Comparison of ENCODE assay signal across 8 cellular contexts in genomic region chr9:22469928-22470544, GRCh38. TPM values are rescaled to one million over a fixed set of nuclear protein-coding genes. Genes with fewer than 3 reads are reported as not detected.
DNase-seq lines count a peak whose midpoint lies in the region; ATAC-seq and TF ChIP-seq lines count a peak whose summit lies in the region.

No MANE protein-coding gene starts in this region.

- no peaks in the 10 kb centered on the region for H3K9me3 ChIP-seq in Peyer's patch

- no peak overlapping the region for H3K27ac ChIP-seq in Peyer's patch

- H3K4me3 ChIP-seq in Peyer's patch (no peak overlapping the region), fibroblast of villous mesenchyme (ENCODE audit: low read depth, low read length) (no peak overlapping the region), skeletal muscle cell (ENCODE audit: low read depth, low read length) (no peak overlapping the region)

- TF ChIP-seq POLR2A in Peyer's patch (IDR thresholded peaks at IDR 0.05), result no peak

- peak in 4 of 6 experiments; percentile 37 to 46 (median 40) for TF ChIP-seq CTCF in Peyer's patch (IDR thresholded peaks at IDR 0.05)
- peak; percentile 73 for TF ChIP-seq CTCF in fibroblast of villous mesenchyme (IDR thresholded peaks at IDR 0.05; ENCODE audit: insufficient read depth, low read depth, low read length)

- no peaks in the 10 kb centered on the region for H3K27me3 ChIP-seq in Peyer's patch

- no peaks in the 10 kb centered on the region for H3K36me3 ChIP-seq in Peyer's patch

- peak; percentile 78 for ATAC-seq in GM21390 (IDR thresholded peaks at IDR 0.05; ENCODE audit: unreplicated experiment)

- no peaks in the 10 kb centered on the region for H3K4me1 ChIP-seq in Peyer's patch

- DNase-seq in EL, result peak; percentile 49
- peak; percentile 59 for DNase-seq in HT1080 (ENCODE audit: low read depth)
- DNase-seq in Peyer's patch, result no peak
- DNase-seq in fibroblast of villous mesenchyme (ENCODE audit: low read depth), result peak; percentile 31
- peak; percentile 3 for DNase-seq in skeletal muscle cell (ENCODE audit: low read depth)
- no peak for DNase-seq in SW 1271 (lab: John Stamatoyannopoulos, UW)
- no peak for DNase-seq in NOMO-1 (lab: John Stamatoyannopoulos, UW; ENCODE audit: unreplicated experiment in 2 of 2)

RNA-seq across cellular contexts. Expression of gene DMRTA1, which starts 23.4 kb away (rescaled TPM):
- total RNA-seq in HT1080 (2014; rRNA removed; shearing (Covaris generic)), result 1.3 and 1.4 TPM in 2 replicates
- 0.70 and 0.93 TPM in 2 replicates for polyA plus RNA-seq in HT1080 (2015; cell fraction: cytosol; rRNA removed)
- 1.7 and 2.1 TPM in 2 replicates for polyA plus RNA-seq in HT1080 (2015; cell fraction: nucleus; rRNA removed)
- total RNA-seq in Peyer's patch, result 1 to 10 TPM in 1 of 4 donors, under 1 TPM in 3; 0.70 to 2.3 (median 0.88) TPM
- 0.32 and 0.86 TPM in 2 replicates for total RNA-seq in fibroblast of villous mesenchyme

Comparison
In these comparisons a context has a peak if more than half of its experiments do, and no peak if none do; other contexts are left out.
1. DNase-seq: peak in EL (single experiment), HT1080 (single experiment), fibroblast of villous mesenchyme (single experiment) and skeletal muscle cell (single experiment); none in Peyer's patch (0 of 3), SW 1271 (0 of 2) and NOMO-1 (0 of 2).